ENCODE assay signal across 8 cellular contexts in the genomic region with DNA sequence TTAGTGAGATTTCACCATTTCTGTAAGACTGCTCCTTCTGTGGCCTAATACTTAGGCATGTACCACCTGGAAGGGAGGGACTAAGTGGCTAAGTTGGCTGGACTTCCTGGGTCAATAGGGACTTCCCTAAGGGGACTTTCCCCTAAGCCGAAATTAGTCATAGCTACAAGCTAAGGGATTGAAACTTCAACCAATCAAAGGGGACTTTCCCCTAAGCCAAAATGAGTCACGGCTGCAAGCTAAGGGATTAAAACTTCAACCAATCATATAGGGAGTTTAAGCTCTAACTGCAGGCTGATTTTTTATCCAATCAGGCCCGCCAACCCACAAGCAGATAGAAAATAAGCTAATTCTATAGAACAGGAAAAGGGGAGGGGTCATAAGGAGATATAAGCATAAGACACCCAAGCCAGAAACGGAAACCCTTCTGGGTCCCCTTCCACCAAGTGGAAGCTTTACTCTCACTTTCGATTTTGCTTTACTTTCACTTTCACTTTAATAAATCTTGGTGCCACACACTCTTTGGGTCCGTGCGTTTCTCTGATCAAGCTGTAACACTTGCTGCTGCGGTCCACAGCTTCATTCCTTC.
DNase-seq lines count a peak whose midpoint lies in the region; ATAC-seq and TF ChIP-seq lines count a peak whose summit lies in the region.

No MANE protein-coding gene starts in this region.

- peaks cover 8% of the 10 kb centered on the region for H3K9me3 Mint-ChIP-seq in chondrocyte (ENCODE audit: low read depth)

- no peak overlapping the region for H3K4me3 Mint-ChIP-seq in chondrocyte (ENCODE audit: unreplicated experiment)

- TF ChIP-seq CTCF in chondrocyte (IDR thresholded peaks at IDR 0.05): no peak

- DNase-seq in ELR (ENCODE audit: low read depth) (peak; percentile 1), NCI-H226 (no peak), NCI-H526 treated with DMSO at 0.1 percent for 48 hours (lab: John Stamatoyannopoulos, UW) (no peak), chondrocyte (ENCODE audit: low spot score) (no peak), midbrain (lab: John Stamatoyannopoulos, UW) (no peak)
- DNase-seq in activated T-helper 9 cell treated with anti-CD3 and anti-CD28 coated beads, Interleukin-2, amount 50 U/mL, for 16 hours (ENCODE audit: low read depth): peak; percentile 9

- no peaks in the 10 kb centered on the region for H3K36me3 Mint-ChIP-seq in chondrocyte (ENCODE audit: low read depth)

- H3K27ac Mint-ChIP-seq in chondrocyte (ENCODE audit: unreplicated experiment): no peak overlapping the region

- no peaks in the 10 kb centered on the region for H3K27me3 Mint-ChIP-seq in chondrocyte (ENCODE audit: low read depth)

- H3K4me1 Mint-ChIP-seq in chondrocyte (ENCODE audit: low read depth): no peaks in the 10 kb centered on the region

- ATAC-seq in GM19438 (IDR thresholded peaks at IDR 0.05; ENCODE audit: low read depth, unreplicated experiment): peak; percentile 67
- peak; percentile 87 for ATAC-seq in HG03354 (IDR thresholded peaks at IDR 0.05; ENCODE audit: poor library complexity, severe bottlenecking, unreplicated experiment)

Comparison
In these comparisons a context has a peak if more than half of its experiments do, and no peak if none do; other contexts are left out.
1. DNase-seq: peak in ELR (single experiment) and activated T-helper 9 cell treated with anti-CD3 and anti-CD28 coated beads, Interleukin-2, amount 50 U/mL, for 16 hours (single experiment); none in NCI-H226 (single experiment), NCI-H526 treated with DMSO at 0.1 percent for 48 hours (single experiment), chondrocyte (single experiment) and midbrain (single experiment).